In genomic region chr1:240508201-240508600, GRCh38 we compare ENCODE assay signal across 22 cellular contexts.
"Had no signal": no experiment of that assay in that cellular context is flagged by ENCODE, and none has a peak within 500 bp of the region (broad histone marks: within the 10 kb centered on the region; RNA-seq: fewer than 3 reads in every experiment).

No MANE protein-coding gene starts in this region.

- H3K27ac ChIP-seq: colonic mucosa, esophagus squamous epithelium, lower lobe of right lung, ovary, psoas muscle, sigmoid colon, thoracic aorta, tibial nerve had no signal

- H3K27me3 Mint-ChIP-seq: central memory CD8-positive, alpha-beta T cell; stimulated activated memory B cell treated with anti-CD40 and anti-IgM and Interleukin-4, amounts not matched to agents 10 μg/mL and 1 μg/mL and 100 μg/mL, for 72 hours had no signal

- H3K27me3 ChIP-seq: colonic mucosa, esophagus squamous epithelium, ovary, sigmoid colon, tibial nerve had no signal

- H3K4me1 Mint-ChIP-seq: central memory CD8-positive, alpha-beta T cell; stimulated activated memory B cell treated with anti-CD40 and anti-IgM and Interleukin-4, amounts not matched to agents 10 μg/mL and 1 μg/mL and 100 μg/mL, for 72 hours had no signal

- DNase-seq: colonic mucosa; dermis blood vessel endothelial cell; effector memory CD4-positive, alpha-beta T cell; erythroblast; esophagus squamous epithelium; left ventricle myocardium superior; lower lobe of right lung; natural killer cell; occipital lobe; ovary; posterior cingulate gyrus; psoas muscle; right cardiac atrium; sigmoid colon; stimulated activated CD4-positive, alpha-beta T cell treated with anti-CD3 and anti-CD28 coated beads, Interleukin-2, amount 100 ng/mL, for 24 hours; stimulated activated CD4-positive, alpha-beta T cell treated with anti-CD3 and anti-CD28 coated beads, Interleukin-4, amount 100 ng/mL, for 4 hours; stimulated activated naive CD8-positive, alpha-beta T cell treated with anti-CD3 and anti-CD28 coated beads, Interleukin-15, Interleukin-2, amounts not matched to agents 100 U/mL and 50 U/mL, for 24 hours; substantia nigra had no signal

- H3K9me3 Mint-ChIP-seq: natural killer cell had no signal

- H3K36me3 Mint-ChIP-seq: natural killer cell; stimulated activated memory B cell treated with anti-CD40 and anti-IgM and Interleukin-4, amounts not matched to agents 10 μg/mL and 1 μg/mL and 100 μg/mL, for 72 hours had no signal

- ATAC-seq: left ventricle myocardium superior; lower lobe of right lung; natural killer cell; psoas muscle; right cardiac atrium; stimulated activated memory B cell treated with anti-CD40 and anti-IgM and Interleukin-4, amounts not matched to agents 10 μg/mL and 1 μg/mL and 100 μg/mL, for 72 hours; stimulated activated naive CD8-positive, alpha-beta T cell treated with anti-CD3 and anti-CD28 coated beads, Interleukin-15, Interleukin-2, amounts not matched to agents 100 U/mL and 50 U/mL, for 24 hours had no signal

- H3K4me3 Mint-ChIP-seq: central memory CD8-positive, alpha-beta T cell; natural killer cell; stimulated activated memory B cell treated with anti-CD40 and anti-IgM and Interleukin-4, amounts not matched to agents 10 μg/mL and 1 μg/mL and 100 μg/mL, for 72 hours had no signal

- H3K27ac Mint-ChIP-seq: natural killer cell; stimulated activated memory B cell treated with anti-CD40 and anti-IgM and Interleukin-4, amounts not matched to agents 10 μg/mL and 1 μg/mL and 100 μg/mL, for 72 hours had no signal

- H3K4me3 ChIP-seq: colonic mucosa, esophagus squamous epithelium, lower lobe of right lung, ovary, psoas muscle, sigmoid colon, thoracic aorta, tibial nerve had no signal

- H3K4me1 ChIP-seq: colonic mucosa, esophagus squamous epithelium, lower lobe of right lung, psoas muscle, tibial nerve had no signal

- H3K36me3 ChIP-seq: colonic mucosa, esophagus squamous epithelium, lower lobe of right lung, ovary, sigmoid colon, thoracic aorta, tibial nerve had no signal

- H3K9me3 ChIP-seq: colonic mucosa, esophagus squamous epithelium, lower lobe of right lung, ovary, psoas muscle, sigmoid colon, thoracic aorta, tibial nerve had no signal
